In genomic region chr5:50866415-50866814, GRCh38 we compare ENCODE assay signal across 35 cellular contexts.
"Had no signal": no experiment of that assay in that cellular context is flagged by ENCODE, and none has a peak within 500 bp of the region (broad histone marks: within the 10 kb centered on the region; RNA-seq: fewer than 3 reads in every experiment).

No MANE protein-coding gene starts in this region.

- H3K9me3 ChIP-seq: MG63 had no signal

- H3K4me3 ChIP-seq: MG63 had no signal

- H3K36me3 ChIP-seq: MG63 had no signal

- DNase-seq: Karpas-422, Kasumi-1, MG63, MM.1S, MV-4-11, NCI-H1048, NCI-H1092, NCI-H1092 treated with DMSO at 0.1 percent for 48 hours, NCI-H1105, NCI-H1105 treated with DMSO at 0.1 percent for 48 hours, NCI-H1417, NCI-H1417 treated with DMSO at 0.1 percent for 48 hours, NCI-H1436, NCI-H1436 treated with DMSO at 0.1 percent for 48 hours, NCI-H146, NCI-H1694, NCI-H1694 treated with DMSO at 0.1 percent for 48 hours, NCI-H187, NCI-H187 treated with DMSO at 0.1 percent for 48 hours, NCI-H1930, NCI-H2029, NCI-H2029 treated with DMSO at 0.1 percent for 48 hours, NCI-H2081, NCI-H2081 treated with DMSO at 0.1 percent for 48 hours, NCI-H2107, NCI-H2171, NCI-H2171 treated with DMSO at 0.1 percent for 48 hours, NCI-H2227 treated with DMSO at 0.1 percent for 48 hours, NCI-H226, NCI-H345, NCI-H446, NCI-H446 treated with DMSO at 0.1 percent for 48 hours, NCI-H510A, NCI-H510A treated with DMSO at 0.1 percent for 48 hours, NCI-H524 had no signal
